10 cellular contexts compared by ENCODE assay signal in genomic region chr5:160458971-160459800, GRCh38. TPM values are rescaled to one million over a fixed set of nuclear protein-coding genes. Genes with fewer than 3 reads are reported as not detected.
A peak's percentile ranks its signal among the peaks of the same experiment; 100 is the strongest.
DNase-seq lines count a peak whose midpoint lies in the region; ATAC-seq and TF ChIP-seq lines count a peak whose summit lies in the region.
"Had no signal": no experiment of that assay in that cellular context is flagged by ENCODE, and none has a peak within 500 bp of the region (broad histone marks: within the 10 kb centered on the region; RNA-seq: fewer than 3 reads in every experiment).

No MANE protein-coding gene starts in this region.

- ATAC-seq in activated naive CD4-positive, alpha-beta T cell treated with anti-CD3 and anti-CD28 coated beads, Interleukin-2, amount 50 U/mL, for 72 hours, result peak; percentile 66 to 80
- ATAC-seq in GM21723 (IDR thresholded peaks at IDR 0.05; ENCODE audit: unreplicated experiment) (peak; percentile 80), HG03378 (IDR thresholded peaks at IDR 0.05; ENCODE audit: unreplicated experiment) (peak; percentile 92)

- H3K4me3 ChIP-seq in vagina, result no peak overlapping the region
- H3K4me3 ChIP-seq: tibial artery had no signal

- DNase-seq in activated naive CD4-positive, alpha-beta T cell treated with anti-CD3 and anti-CD28 coated beads, Interleukin-2, amount 50 U/mL, for 72 hours (ENCODE audit: low spot score in 2 of 2), result no peak
- DNase-seq in activated naive CD4-positive, alpha-beta T cell treated with anti-CD3 and anti-CD28 coated beads for 36 hours, result no peak
- DNase-seq in ureter (ENCODE audit: low spot score) (no peak), vagina (ENCODE audit: extremely low spot score in 2 of 2) (no peak)
- DNase-seq in stimulated activated naive CD4-positive, alpha-beta T cell treated with Interleukin-2 at 50 U/mL for 16 hours (lab: John Stamatoyannopoulos, UW), result no peak
- DNase-seq: tibial artery had no signal

- CTCF ChIA-PET in activated naive CD4-positive, alpha-beta T cell treated with anti-CD3 and anti-CD28 coated beads for 36 hours (lab: Charles Lee), result interaction anchor here (1.3 to 2.9 kb wide), 3 partner anchors 20 to 39 kb away, joined by 3 to 21 read pairs (median 16); no protein-coding TSS in a partner anchor

- peaks cover 3% of the 10 kb centered on the region for H3K27me3 Mint-ChIP-seq in activated naive CD4-positive, alpha-beta T cell treated with anti-CD3 and anti-CD28 coated beads for 36 hours (ENCODE audit: low read depth)
- H3K27me3 Mint-ChIP-seq in stimulated activated naive CD8-positive, alpha-beta T cell treated with anti-CD3 and anti-CD28 coated beads, Interleukin-15, Interleukin-2, amounts not matched to agents 100 ng/mL and 50 ng/mL, for 24 hours, result peaks cover 6% of the 10 kb centered on the region

- no peak overlapping the region for H3K27ac ChIP-seq in vagina
- H3K27ac ChIP-seq: KMS-11, tibial artery had no signal

- no peaks in the 10 kb centered on the region for H3K27me3 ChIP-seq in vagina

- no peak for TF ChIP-seq POLR2A in vagina (IDR thresholded peaks at IDR 0.05)

- H3K27ac Mint-ChIP-seq in activated naive CD4-positive, alpha-beta T cell treated with anti-CD3 and anti-CD28 coated beads, Interleukin-2, amount 50 U/mL, for 72 hours, result no peak overlapping the region
- H3K27ac Mint-ChIP-seq in activated naive CD4-positive, alpha-beta T cell treated with anti-CD3 and anti-CD28 coated beads for 36 hours, result no peak overlapping the region
- H3K27ac Mint-ChIP-seq in stimulated activated naive CD8-positive, alpha-beta T cell treated with anti-CD3 and anti-CD28 coated beads, Interleukin-15, Interleukin-2, amounts not matched to agents 100 ng/mL and 50 ng/mL, for 24 hours, result peak overlapping the region; percentile 87

- no peaks in the 10 kb centered on the region for H3K4me1 ChIP-seq in vagina
- H3K4me1 ChIP-seq: tibial artery had no signal

- intact Hi-C loops in activated naive CD4-positive, alpha-beta T cell treated with anti-CD3 and anti-CD28 coated beads for 36 hours (cut with micrococcal nuclease), result no loop called here
- intact Hi-C loops in vagina (cut with DNase I), result no loop called here

- peaks cover 21% of the 10 kb centered on the region for H3K4me1 Mint-ChIP-seq in activated naive CD4-positive, alpha-beta T cell treated with anti-CD3 and anti-CD28 coated beads for 36 hours (ENCODE audit: low read depth)
- peaks cover 59% of the 10 kb centered on the region for H3K4me1 Mint-ChIP-seq in stimulated activated naive CD8-positive, alpha-beta T cell treated with anti-CD3 and anti-CD28 coated beads, Interleukin-15, Interleukin-2, amounts not matched to agents 100 ng/mL and 50 ng/mL, for 24 hours (ENCODE audit: low read depth)

- no peaks in the 10 kb centered on the region for H3K36me3 Mint-ChIP-seq in activated naive CD4-positive, alpha-beta T cell treated with anti-CD3 and anti-CD28 coated beads, Interleukin-2, amount 50 U/mL, for 72 hours
- H3K36me3 Mint-ChIP-seq in activated naive CD4-positive, alpha-beta T cell treated with anti-CD3 and anti-CD28 coated beads for 36 hours (ENCODE audit: low read depth), result no peaks in the 10 kb centered on the region
- H3K36me3 Mint-ChIP-seq in stimulated activated naive CD8-positive, alpha-beta T cell treated with anti-CD3 and anti-CD28 coated beads, Interleukin-15, Interleukin-2, amounts not matched to agents 100 ng/mL and 50 ng/mL, for 24 hours (ENCODE audit: low read depth), result no peaks in the 10 kb centered on the region

- H3K4me3 Mint-ChIP-seq in activated naive CD4-positive, alpha-beta T cell treated with anti-CD3 and anti-CD28 coated beads for 36 hours, result no peak overlapping the region
- peak overlapping the region; percentile 7 for H3K4me3 Mint-ChIP-seq in stimulated activated naive CD8-positive, alpha-beta T cell treated with anti-CD3 and anti-CD28 coated beads, Interleukin-15, Interleukin-2, amounts not matched to agents 100 ng/mL and 50 ng/mL, for 24 hours

- H3K9me3 ChIP-seq in vagina, result no peaks in the 10 kb centered on the region
- H3K9me3 ChIP-seq: tibial artery had no signal

- peaks cover 3 to 7% of the 10 kb centered on the region in 2 donors for H3K9me3 Mint-ChIP-seq in activated naive CD4-positive, alpha-beta T cell treated with anti-CD3 and anti-CD28 coated beads, Interleukin-2, amount 50 U/mL, for 72 hours
- no peaks in the 10 kb centered on the region for H3K9me3 Mint-ChIP-seq in activated naive CD4-positive, alpha-beta T cell treated with anti-CD3 and anti-CD28 coated beads for 36 hours
- no peaks in the 10 kb centered on the region for H3K9me3 Mint-ChIP-seq in stimulated activated naive CD8-positive, alpha-beta T cell treated with anti-CD3 and anti-CD28 coated beads, Interleukin-15, Interleukin-2, amounts not matched to agents 100 ng/mL and 50 ng/mL, for 24 hours

- no peaks in the 10 kb centered on the region for H3K36me3 ChIP-seq in vagina
- H3K36me3 ChIP-seq: tibial artery had no signal

- no peak for TF ChIP-seq CTCF in vagina (IDR thresholded peaks at IDR 0.05)

RNA-seq across cellular contexts. Expression of gene PTTG1, which starts 37.5 kb away (rescaled TPM):
- 100 to 1,000 TPM; 165 to 373 TPM for total RNA-seq in activated naive CD4-positive, alpha-beta T cell treated with anti-CD3 and anti-CD28 coated beads, Interleukin-2, amount 50 U/mL, for 72 hours
- total RNA-seq in activated naive CD4-positive, alpha-beta T cell treated with anti-CD3 and anti-CD28 coated beads for 36 hours, result 100 to 1,000 TPM; 254 to 270 TPM
- total RNA-seq in ureter (2.6 TPM), vagina (89.1 TPM)

RNA-seq across cellular contexts. Expression of gene SLU7, which starts 40.3 kb away (rescaled TPM):
- total RNA-seq in activated naive CD4-positive, alpha-beta T cell treated with anti-CD3 and anti-CD28 coated beads, Interleukin-2, amount 50 U/mL, for 72 hours, result 10 to 100 TPM; 36.5 to 53.5 TPM
- 10 to 100 TPM; 33.2 to 34.3 TPM for total RNA-seq in activated naive CD4-positive, alpha-beta T cell treated with anti-CD3 and anti-CD28 coated beads for 36 hours
- total RNA-seq in ureter (34.2 TPM), vagina (24.3 TPM)

RNA-seq across cellular contexts. Expression of gene FAM200C, which starts 59.3 kb away (rescaled TPM):
- 1 to 10 TPM in 1 of 2 donors, under 1 TPM in 1; 0.82 to 1.1 TPM for total RNA-seq in activated naive CD4-positive, alpha-beta T cell treated with anti-CD3 and anti-CD28 coated beads, Interleukin-2, amount 50 U/mL, for 72 hours
- under 1 TPM; 0.84 to 0.93 TPM for total RNA-seq in activated naive CD4-positive, alpha-beta T cell treated with anti-CD3 and anti-CD28 coated beads for 36 hours
- 5.3 TPM for total RNA-seq in ureter
- 2.5 TPM for total RNA-seq in vagina

Comparison
In these comparisons a context has a peak if more than half of its experiments do, and no peak if none do; other contexts are left out.
1. RNA of gene PTTG1, which starts 37.5 kb away (total RNA-seq): 165 to 373 TPM in activated naive CD4-positive, alpha-beta T cell treated with anti-CD3 and anti-CD28 coated beads, Interleukin-2, amount 50 U/mL, for 72 hours, 254 to 270 TPM in activated naive CD4-positive, alpha-beta T cell treated with anti-CD3 and anti-CD28 coated beads for 36 hours and 89.1 TPM in vagina (single experiment); 2.6 TPM in ureter (single experiment); every median in the first group is over 10 times any median in the second.
2. Peak in every context shown above with its lines, with median percentiles within 50 percentile points of each other: ATAC-seq.